8 cellular contexts compared by ENCODE assay signal in the genomic region with DNA sequence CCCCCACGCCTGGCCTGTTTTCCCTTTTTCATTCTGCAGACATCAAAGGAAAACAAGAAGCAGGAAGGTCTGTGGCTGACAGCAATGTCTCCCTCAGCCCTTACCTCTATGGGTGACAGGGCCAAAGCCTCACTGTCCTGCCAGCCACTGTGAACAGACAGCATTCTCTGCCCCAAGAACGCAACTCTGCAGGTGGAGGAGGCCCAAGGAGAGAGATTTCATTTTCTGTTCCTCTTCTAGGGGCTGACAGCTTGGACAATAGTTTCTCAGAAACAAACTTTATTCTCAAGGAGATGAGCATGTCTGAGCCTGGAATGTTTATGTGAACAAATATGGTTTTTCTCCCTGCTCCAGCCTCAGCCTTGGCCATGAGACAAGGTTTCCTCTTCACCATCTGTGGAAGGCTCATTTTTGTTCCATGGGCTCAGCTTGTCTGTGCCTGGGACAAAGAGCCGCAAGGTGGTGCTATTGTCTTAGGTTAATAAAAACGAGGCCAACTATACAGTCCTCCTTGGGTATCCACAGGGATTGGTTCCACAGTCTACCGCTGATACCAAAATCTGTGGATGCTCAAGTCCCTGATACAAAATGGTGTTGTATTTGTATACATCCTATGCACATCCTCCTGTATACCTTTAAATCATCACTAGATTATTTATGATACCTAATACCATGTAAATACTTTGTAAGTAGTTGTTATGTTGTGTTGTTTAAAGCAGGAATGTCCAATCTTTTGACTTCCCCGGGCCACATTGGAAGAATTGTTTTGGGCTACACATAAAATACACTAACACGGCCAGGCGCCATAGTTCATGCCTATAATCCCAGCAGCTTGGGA. TPM values are rescaled to one million over a fixed set of nuclear protein-coding genes. Genes with fewer than 3 reads are reported as not detected.
A peak's percentile ranks its signal among the peaks of the same experiment; 100 is the strongest.
DNase-seq lines count a peak whose midpoint lies in the region; ATAC-seq and TF ChIP-seq lines count a peak whose summit lies in the region.

No MANE protein-coding gene starts in this region.

- no peak overlapping the region for H3K9ac ChIP-seq in NT2/D1 (ENCODE audit: insufficient read length, low read depth)

- H3K27me3 Mint-ChIP-seq in activated naive CD4-positive, alpha-beta T cell treated with anti-CD3 and anti-CD28 coated beads, Interleukin-2, amount 10 ng/mL, durations not matched to agents 7 days and 5 days, result peaks cover 32% of the 10 kb centered on the region

- no peak overlapping the region for H3K27ac ChIP-seq in gastrocnemius medialis

- DNase-seq in Caki2 (ENCODE audit: low read depth) (peak; percentile 42), HK-2 (ENCODE audit: unreplicated experiment) (peak; percentile 35), NT2/D1 (ENCODE audit: low read depth, low spot score) (peak; percentile 38), left cardiac atrium (peak; percentile 71), gastrocnemius medialis (peak; percentile 5 to 16)
- peak; percentile 63 for DNase-seq in activated naive CD4-positive, alpha-beta T cell treated with anti-CD3 and anti-CD28 coated beads, Interleukin-2, amount 10 ng/mL, durations not matched to agents 7 days and 5 days

- no peaks in the 10 kb centered on the region for H3K36me3 ChIP-seq in NT2/D1 (ENCODE audit: insufficient read depth, insufficient read length, low read length)
- no peaks in the 10 kb centered on the region for H3K36me3 ChIP-seq in gastrocnemius medialis

- CTCF ChIA-PET in activated naive CD4-positive, alpha-beta T cell treated with anti-CD3 and anti-CD28 coated beads, Interleukin-2, amount 10 ng/mL, durations not matched to agents 7 days and 5 days (lab: Charles Lee), result interaction anchor here (0.8 to 4.0 kb wide), 8 partner anchors 10 to 164 kb away, joined by 3 to 46 read pairs (median 6); no protein-coding TSS in a partner anchor

- H3K9me3 ChIP-seq in NT2/D1 (ENCODE audit: insufficient read depth, low read length) (no peaks in the 10 kb centered on the region), gastrocnemius medialis (no peaks in the 10 kb centered on the region)

- no peak for TF ChIP-seq POLR2A in gastrocnemius medialis (IDR thresholded peaks at IDR 0.05)

- in situ Hi-C loops in Caki2 (cut with HindIII; ENCODE audit: low pct_unique_long_range_greater_than_20kb, low sequenced_read_pairs) (no loop called here), gastrocnemius medialis (cut with MboI; ENCODE audit: low sequenced_read_pairs in 4 of 4) (loop anchor here in 1 of 4 donors (25.0 kb wide), 1 partner anchor 331 kb away; a partner anchor contains a TSS)

- peaks cover 4% of the 10 kb centered on the region for H3K4me1 ChIP-seq in NT2/D1 (ENCODE audit: insufficient read depth, insufficient read length)
- no peaks in the 10 kb centered on the region for H3K4me1 ChIP-seq in gastrocnemius medialis

- no peak overlapping the region for H3K27ac Mint-ChIP-seq in activated naive CD4-positive, alpha-beta T cell treated with anti-CD3 and anti-CD28 coated beads, Interleukin-2, amount 10 ng/mL, durations not matched to agents 7 days and 5 days

- no peaks in the 10 kb centered on the region for H3K27me3 ChIP-seq in NT2/D1 (ENCODE audit: insufficient read depth, insufficient read length)
- peaks cover 3 to 13% (median 3%) of the 10 kb centered on the region in 3 donors for H3K27me3 ChIP-seq in gastrocnemius medialis

- no peak overlapping the region for H3K4me3 Mint-ChIP-seq in activated naive CD4-positive, alpha-beta T cell treated with anti-CD3 and anti-CD28 coated beads, Interleukin-2, amount 10 ng/mL, durations not matched to agents 7 days and 5 days

- intact Hi-C loops in left cardiac atrium (cut with DNase I), result no loop called here
- intact Hi-C loops in gastrocnemius medialis (cut with DNase I; ENCODE audit: low total_unique reads), result loop anchor here (5.0 kb wide), 3 partner anchors 34 to 289 kb away; no protein-coding TSS in a partner anchor

- peaks cover 3% of the 10 kb centered on the region for H3K4me1 Mint-ChIP-seq in activated naive CD4-positive, alpha-beta T cell treated with anti-CD3 and anti-CD28 coated beads, Interleukin-2, amount 10 ng/mL, durations not matched to agents 7 days and 5 days

- TF ChIP-seq CTCF in gastrocnemius medialis (IDR thresholded peaks at IDR 0.05 in 4 of 5, conservative IDR thresholded peaks at IDR 0.05 in 1 of 5), result peak; percentile 10 to 70 (median 49)

- no peak overlapping the region for H3K4me3 ChIP-seq in NT2/D1 (ENCODE audit: insufficient read length, low read depth)
- no peak overlapping the region for H3K4me3 ChIP-seq in gastrocnemius medialis

- no peaks in the 10 kb centered on the region for H3K36me3 Mint-ChIP-seq in activated naive CD4-positive, alpha-beta T cell treated with anti-CD3 and anti-CD28 coated beads, Interleukin-2, amount 10 ng/mL, durations not matched to agents 7 days and 5 days

- ATAC-seq in left cardiac atrium (peak; percentile 87 to 89), gastrocnemius medialis (peak in 1 of 2 donors; percentile 81), GM21723 (IDR thresholded peaks at IDR 0.05; ENCODE audit: unreplicated experiment) (no peak), GM21447 (IDR thresholded peaks at IDR 0.05; ENCODE audit: unreplicated experiment) (no peak)

- H3K9me3 Mint-ChIP-seq in activated naive CD4-positive, alpha-beta T cell treated with anti-CD3 and anti-CD28 coated beads, Interleukin-2, amount 10 ng/mL, durations not matched to agents 7 days and 5 days, result no peaks in the 10 kb centered on the region

RNA-seq across cellular contexts. Expression of a gene that starts 5.8 kb away (rescaled TPM):
- not detected in 2 replicates for total RNA-seq in Caki2 (2014; rRNA removed; shearing (Covaris generic); ENCODE audit: low replicate concordance)
- not detected for total RNA-seq in left cardiac atrium
- not detected for total RNA-seq in gastrocnemius medialis

RNA-seq across cellular contexts. Expression of a gene that starts 37.3 kb away (rescaled TPM):
- total RNA-seq in Caki2 (2014; rRNA removed; shearing (Covaris generic); ENCODE audit: low replicate concordance), result 0.06 and 0.27 TPM in 2 replicates
- total RNA-seq in left cardiac atrium, result 10 to 100 TPM; 16.1 to 24.8 TPM
- total RNA-seq in gastrocnemius medialis, result under 1 TPM in 3 of 4 donors, not detected in 1; 0.07 to 0.44 (median 0.41) TPM

Comparison
In these comparisons a context has a peak if more than half of its experiments do, and no peak if none do; other contexts are left out.
1. DNase-seq: peak in every context shown above with its lines; median percentile 71 in left cardiac atrium; 63 in activated naive CD4-positive, alpha-beta T cell treated with anti-CD3 and anti-CD28 coated beads, Interleukin-2, amount 10 ng/mL, durations not matched to agents 7 days and 5 days; 42 in Caki2; 38 in NT2/D1; 35 in HK-2; 10 in gastrocnemius medialis.
2. ATAC-seq: peak in left cardiac atrium (2 of 2); none in GM21723 (single experiment) and GM21447 (single experiment).
3. RNA of a gene that starts 37.3 kb away (total RNA-seq): 16.1 to 24.8 TPM in left cardiac atrium; 0.07 to 0.44 TPM in gastrocnemius medialis and 0.06 to 0.27 TPM in Caki2; every median in the first group is over 10 times any median in the second.